Comparison of ENCODE assay signal across 10 cellular contexts in the genomic region with DNA sequence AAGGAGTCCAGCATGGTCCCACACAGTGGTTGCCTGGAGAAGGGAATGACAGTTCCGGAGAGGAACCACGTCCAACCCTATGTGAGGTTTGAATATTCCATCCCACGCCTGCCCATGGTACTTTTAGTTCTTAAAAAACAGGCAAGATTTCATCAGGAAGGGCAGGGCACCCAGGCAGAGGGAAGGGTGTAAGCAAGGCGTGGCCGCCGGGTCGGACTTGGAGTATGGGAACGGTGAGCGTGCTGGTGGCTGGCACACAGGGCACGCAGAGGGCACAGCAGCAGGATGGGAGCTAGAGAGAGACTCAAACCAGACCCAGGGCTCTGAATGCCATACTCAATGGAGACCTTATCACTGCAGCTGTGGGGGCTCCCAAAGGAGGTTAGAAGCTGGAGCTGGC. TPM values are rescaled to one million over a fixed set of nuclear protein-coding genes. Genes with fewer than 3 reads are reported as not detected.
DNase-seq lines count a peak whose midpoint lies in the region; ATAC-seq and TF ChIP-seq lines count a peak whose summit lies in the region.
"Had no signal": no experiment of that assay in that cellular context is flagged by ENCODE, and none has a peak within 500 bp of the region (broad histone marks: within the 10 kb centered on the region; RNA-seq: fewer than 3 reads in every experiment).

No MANE protein-coding gene starts in this region.

- TF ChIP-seq POLR2A in gastroesophageal sphincter (IDR thresholded peaks at IDR 0.05) = no peak

- H3K27me3 ChIP-seq in gastroesophageal sphincter (no peaks in the 10 kb centered on the region), neutrophil (no peaks in the 10 kb centered on the region)

- H3K9me3 Mint-ChIP-seq in activated T-cell treated with anti-CD3 and anti-CD28 coated beads, Interleukin-2, amount 50 U/mL, for 24 hours = no peaks in the 10 kb centered on the region
- H3K9me3 Mint-ChIP-seq in stimulated activated naive CD8-positive, alpha-beta T cell treated with anti-CD3 and anti-CD28 coated beads, Interleukin-15, amount 100 ng/mL, for 72 hours = no peaks in the 10 kb centered on the region
- H3K9me3 Mint-ChIP-seq: activated CD4-positive, alpha-beta T cell treated with anti-CD3 and anti-CD28 coated beads, Interleukin-2, amount 10 ng/mL, durations not matched to agents 24 days and 14 days had no signal

- H3K27ac Mint-ChIP-seq in activated T-cell treated with anti-CD3 and anti-CD28 coated beads, Interleukin-2, amount 50 U/mL, for 24 hours = peak overlapping the region; percentile 53
- peak overlapping the region in 1 of 2 donors; percentile 43 for H3K27ac Mint-ChIP-seq in stimulated activated naive CD8-positive, alpha-beta T cell treated with anti-CD3 and anti-CD28 coated beads, Interleukin-15, amount 100 ng/mL, for 72 hours
- H3K27ac Mint-ChIP-seq: activated CD4-positive, alpha-beta T cell treated with anti-CD3 and anti-CD28 coated beads, Interleukin-2, amount 10 ng/mL, durations not matched to agents 24 days and 14 days had no signal

- no peak for DNase-seq in activated T-cell treated with anti-CD3 and anti-CD28 coated beads, Interleukin-2, amount 50 U/mL, for 24 hours
- DNase-seq in activated T-cell treated with anti-CD3 and anti-CD28 coated beads, Interleukin-2, amount 50 U/mL, for 1 hour = no peak
- DNase-seq in ureter (ENCODE audit: low spot score) (peak; percentile 76), putamen (ENCODE audit: low spot score) (no peak)
- DNase-seq in stimulated activated naive CD8-positive, alpha-beta T cell treated with anti-CD3 and anti-CD28 coated beads, Interleukin-15, amount 100 ng/mL, for 72 hours = no peak
- DNase-seq: activated CD4-positive, alpha-beta T cell treated with anti-CD3 and anti-CD28 coated beads, Interleukin-2, amount 10 ng/mL, durations not matched to agents 24 days and 14 days; NCI-H345 had no signal

- TF ChIP-seq CTCF in gastroesophageal sphincter (IDR thresholded peaks at IDR 0.05) = no peak
- no peak for TF ChIP-seq CTCF in neutrophil (IDR thresholded peaks at IDR 0.05)

- WGBS in gastroesophageal sphincter (ENCODE audit: low coverage in 1 of 2), 2 donors = 42 to 63% methylated on average over 2 to 10 of the region's 10 CpGs

- ATAC-seq in gastroesophageal sphincter (peak; percentile 52), GM21619 (IDR thresholded peaks at IDR 0.05; ENCODE audit: unreplicated experiment) (no peak)
- ATAC-seq in stimulated activated naive CD8-positive, alpha-beta T cell treated with anti-CD3 and anti-CD28 coated beads, Interleukin-15, amount 100 ng/mL, for 72 hours = no peak

- no peaks in the 10 kb centered on the region for H3K9me3 ChIP-seq in gastroesophageal sphincter
- no peaks in the 10 kb centered on the region for H3K9me3 ChIP-seq in neutrophil

- H3K4me3 Mint-ChIP-seq in activated T-cell treated with anti-CD3 and anti-CD28 coated beads, Interleukin-2, amount 50 U/mL, for 24 hours = no peak overlapping the region
- no peak overlapping the region for H3K4me3 Mint-ChIP-seq in stimulated activated naive CD8-positive, alpha-beta T cell treated with anti-CD3 and anti-CD28 coated beads, Interleukin-15, amount 100 ng/mL, for 72 hours
- H3K4me3 Mint-ChIP-seq: activated CD4-positive, alpha-beta T cell treated with anti-CD3 and anti-CD28 coated beads, Interleukin-2, amount 10 ng/mL, durations not matched to agents 24 days and 14 days had no signal

- no peaks in the 10 kb centered on the region for H3K27me3 Mint-ChIP-seq in activated T-cell treated with anti-CD3 and anti-CD28 coated beads, Interleukin-2, amount 50 U/mL, for 24 hours
- no peaks in the 10 kb centered on the region for H3K27me3 Mint-ChIP-seq in stimulated activated naive CD8-positive, alpha-beta T cell treated with anti-CD3 and anti-CD28 coated beads, Interleukin-15, amount 100 ng/mL, for 72 hours
- H3K27me3 Mint-ChIP-seq: activated CD4-positive, alpha-beta T cell treated with anti-CD3 and anti-CD28 coated beads, Interleukin-2, amount 10 ng/mL, durations not matched to agents 24 days and 14 days had no signal

- peaks cover 23% of the 10 kb centered on the region for H3K36me3 Mint-ChIP-seq in activated T-cell treated with anti-CD3 and anti-CD28 coated beads, Interleukin-2, amount 50 U/mL, for 24 hours (ENCODE audit: low read depth)

- H3K4me3 ChIP-seq in gastroesophageal sphincter = no peak overlapping the region
- peak overlapping the region; percentile 5 to 52 for H3K4me3 ChIP-seq in neutrophil (ENCODE audit: low read depth in 1 of 2, low read length in 1 of 2)

- H3K27ac ChIP-seq in gastroesophageal sphincter = peak overlapping the region in 2 of 4 donors; percentile 80 to 84
- peak overlapping the region; percentile 94 for H3K27ac ChIP-seq in neutrophil

- H3K4me1 ChIP-seq in gastroesophageal sphincter (peaks cover 3 to 79% (median 51%) of the 10 kb centered on the region in 3 donors), neutrophil (ENCODE audit: control insufficient read depth in 1 of 2, insufficient read depth in 1 of 2, low read depth in 1 of 2, low read length in 1 of 2) (peaks cover 83 to 86% of the 10 kb centered on the region in 2 experiments)

- H3K36me3 ChIP-seq in gastroesophageal sphincter = peaks cover 0 to 14% of the 10 kb centered on the region in 2 donors
- H3K36me3 ChIP-seq in neutrophil = peaks cover 17% of the 10 kb centered on the region

- H3K4me1 Mint-ChIP-seq in activated T-cell treated with anti-CD3 and anti-CD28 coated beads, Interleukin-2, amount 50 U/mL, for 24 hours (ENCODE audit: low read depth) = peaks cover 90% of the 10 kb centered on the region
- H3K4me1 Mint-ChIP-seq in stimulated activated naive CD8-positive, alpha-beta T cell treated with anti-CD3 and anti-CD28 coated beads, Interleukin-15, amount 100 ng/mL, for 72 hours = peaks cover 82% of the 10 kb centered on the region

- no peak for TF ChIP-seq EP300 in gastroesophageal sphincter (IDR thresholded peaks at IDR 0.05)

RNA-seq across cellular contexts. Expression of a gene that starts 34.3 kb away (rescaled TPM):
- total RNA-seq in gastroesophageal sphincter (10 to 100 TPM; 24.5 to 33.0 (median 30.2) TPM), ureter (38.8 TPM)

Comparison
In these comparisons a context has a peak if more than half of its experiments do, and no peak if none do; other contexts are left out.
1. H3K4me3 ChIP-seq: peak in neutrophil (2 of 2); none in gastroesophageal sphincter (0 of 2).